26 cellular contexts compared by ENCODE assay signal in the genomic region with DNA sequence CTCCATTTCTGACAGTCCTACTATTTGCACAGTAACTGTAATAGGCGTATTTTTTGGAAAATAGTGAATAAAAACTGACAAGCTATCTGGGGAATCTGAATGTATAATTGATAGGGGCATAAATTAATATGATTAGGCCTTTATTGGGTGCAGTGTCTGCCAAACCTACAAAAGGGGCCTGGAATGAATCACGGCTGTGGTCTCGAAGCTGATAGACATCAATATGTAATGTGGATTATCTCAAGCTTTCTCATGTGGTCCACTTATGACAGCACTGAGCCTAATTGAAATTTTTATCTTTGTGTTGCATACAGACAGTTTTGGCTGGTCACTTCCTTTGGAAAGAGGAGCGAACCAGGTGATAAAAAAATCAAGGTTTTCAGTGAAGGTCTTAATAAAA.
"Had no signal": no experiment of that assay in that cellular context is flagged by ENCODE, and none has a peak within 500 bp of the region (broad histone marks: within the 10 kb centered on the region; RNA-seq: fewer than 3 reads in every experiment).

No MANE protein-coding gene starts in this region.

- DNase-seq: stimulated activated CD4-positive, alpha-beta T cell treated with anti-CD3 and anti-CD28 coated beads, Interleukin-2, amount 100 ng/mL, for 48 hours; stimulated activated CD4-positive, alpha-beta T cell treated with anti-CD3 and anti-CD28 coated beads, Interleukin-4, amount 100 ng/mL, for 1 hour; stimulated activated CD4-positive, alpha-beta T cell treated with anti-CD3 and anti-CD28 coated beads, Interleukin-4, amount 100 ng/mL, for 24 hours; stimulated activated CD4-positive, alpha-beta T cell treated with anti-CD3 and anti-CD28 coated beads, Interleukin-4, amount 100 ng/mL, for 4 hours; stimulated activated CD8-positive, alpha-beta memory T cell treated with anti-CD3 and anti-CD28 coated beads, Interleukin-4, amount 100 ng/mL, for 48 hours; stimulated activated naive B cell treated with anti-CD40 and anti-IgM and Interleukin-4, amounts not matched to agents 10 μg/mL and 1 μg/mL and 100 μg/mL, for 72 hours; stimulated activated naive CD4-positive, alpha-beta T cell; stimulated activated naive CD4-positive, alpha-beta T cell treated with Interleukin-2 at 50 U/mL for 16 hours; stimulated activated naive CD8-positive, alpha-beta T cell treated with anti-CD3 and anti-CD28 coated beads, Interleukin-15, amount 100 ng/mL, for 72 hours; stimulated activated naive CD8-positive, alpha-beta T cell treated with anti-CD3 and anti-CD28 coated beads, Interleukin-15, Interleukin-2, amounts not matched to agents 100 U/mL and 50 U/mL, for 24 hours; stomach; substantia nigra; testis; thyroid gland; tibial artery; transverse colon; trophoblast cell; upper lobe of left lung; upper lobe of right lung; uterus had no signal

- H3K27ac ChIP-seq: stomach, suprapubic skin, testis, thoracic aorta, thyroid gland, tibial artery, tibial nerve, transverse colon, upper lobe of left lung, upper lobe of right lung, uterus, vagina had no signal

- H3K4me3 ChIP-seq: stomach, suprapubic skin, testis, thoracic aorta, thyroid gland, tibial artery, tibial nerve, transverse colon, upper lobe of left lung, upper lobe of right lung, uterus, vagina had no signal

- H3K27me3 ChIP-seq: stomach, suprapubic skin, testis, thyroid gland, tibial artery, tibial nerve, transverse colon, upper lobe of left lung, upper lobe of right lung, uterus, vagina had no signal

- ATAC-seq: stimulated activated effector memory CD8-positive, alpha-beta T cell treated with anti-CD3 and anti-CD28 coated beads, Interleukin-12 subunit alpha, Interleukin-12 subunit beta, amount 100 ng/mL, for 72 hours; stimulated activated memory B cell treated with anti-CD40 and anti-IgM and Interleukin-4, amounts not matched to agents 10 μg/mL and 1 μg/mL and 100 μg/mL, for 72 hours; stimulated activated naive B cell treated with anti-CD40 and anti-IgM and Interleukin-4, amounts not matched to agents 10 μg/mL and 1 μg/mL and 100 μg/mL, for 72 hours; stimulated activated naive CD8-positive, alpha-beta T cell treated with anti-CD3 and anti-CD28 coated beads, Interleukin-15, amount 100 ng/mL, for 72 hours; stimulated activated naive CD8-positive, alpha-beta T cell treated with anti-CD3 and anti-CD28 coated beads, Interleukin-15, Interleukin-2, amounts not matched to agents 100 U/mL and 50 U/mL, for 24 hours; upper lobe of right lung had no signal

- H3K9me3 ChIP-seq: stomach, suprapubic skin, testis, thoracic aorta, thyroid gland, tibial artery, tibial nerve, transverse colon, upper lobe of left lung, upper lobe of right lung, uterus, vagina had no signal

- H3K36me3 ChIP-seq: stomach, suprapubic skin, thoracic aorta, thyroid gland, tibial artery, tibial nerve, transverse colon, upper lobe of left lung, upper lobe of right lung, uterus, vagina had no signal

- H3K4me1 ChIP-seq: stomach, suprapubic skin, testis, thyroid gland, tibial artery, tibial nerve, transverse colon, upper lobe of left lung, upper lobe of right lung, uterus, vagina had no signal
